ENCODE assay signal across 18 cellular contexts in genomic region chr1:151819951-151820623, GRCh38. TPM values are rescaled to one million over a fixed set of nuclear protein-coding genes. Genes with fewer than 3 reads are reported as not detected.
DNase-seq lines count a peak whose midpoint lies in the region; ATAC-seq and TF ChIP-seq lines count a peak whose summit lies in the region.
"Had no signal": no experiment of that assay in that cellular context is flagged by ENCODE, and none has a peak within 500 bp of the region (broad histone marks: within the 10 kb centered on the region; RNA-seq: fewer than 3 reads in every experiment).

No MANE protein-coding gene starts in this region.

- H3K4me2 ChIP-seq in DND-41 (ENCODE audit: insufficient read depth, low read length), result peak overlapping the region; percentile 59
- H3K4me2 ChIP-seq: hepatocyte, KMS-11 had no signal

- CTCF ChIA-PET in activated CD4-positive, alpha-beta memory T cell treated with anti-CD3 and anti-CD28 coated beads for 36 hours (lab: Charles Lee), result interaction anchor here (0.7 to 5.4 kb wide), 7 partner anchors 10 to 376 kb away, joined by 3 to 37 read pairs (median 4); partner anchors contain the start of genes C2CD4D and S100A11
- CTCF ChIA-PET in GM10248 (lab: Yijun Ruan, JAX), result interaction anchor here (2.5 kb wide), 1 partner anchor 17 kb away, joined by 13 read pairs; no protein-coding TSS in a partner anchor

- H4K20me1 ChIP-seq in DND-41 (ENCODE audit: insufficient read depth, low read length), result no peaks in the 10 kb centered on the region

- POLR2A ChIA-PET in activated CD4-positive, alpha-beta memory T cell treated with anti-CD3 and anti-CD28 coated beads for 36 hours (lab: Charles Lee), result interaction anchor here (1.0 to 3.3 kb wide), 6 partner anchors 9 to 57 kb away, joined by 4 to 19 read pairs (median 9); partner anchors contain the start of genes C2CD4D, MRPL9 and TDRKH
- POLR2A ChIA-PET in GM10248 (lab: Yijun Ruan, JAX), result no interaction called here

- no peak for DNase-seq in CD4-positive, CD25-positive, alpha-beta regulatory T cell
- DNase-seq in DND-41, result peak; percentile 77
- peak; percentile 77 for DNase-seq in activated CD4-positive, alpha-beta memory T cell treated with anti-CD3 and anti-CD28 coated beads for 36 hours
- DNase-seq in left lobe of liver (ENCODE audit: low spot score), result peak; percentile 86
- DNase-seq in GM10248 (ENCODE audit: extremely low spot score), result no peak
- no peak for DNase-seq in type B pancreatic cell (ENCODE audit: extremely low spot score, unreplicated experiment)
- DNase-seq: activated CD8-positive, alpha-beta memory T cell treated with anti-CD3 and anti-CD28 coated beads, Interleukin-2, amount 10 ng/mL, durations not matched to agents 7 days and 5 days; esophagus squamous epithelium; NCI-H748 treated with DMSO at 0.1 percent for 48 hours; sigmoid colon; T1000 had no signal

- intact Hi-C loops in activated CD4-positive, alpha-beta memory T cell treated with anti-CD3 and anti-CD28 coated beads for 36 hours (cut with micrococcal nuclease), result loop anchor here (1.0 kb wide), 1 partner anchor 28 kb away; no protein-coding TSS in a partner anchor

- H3K4me1 ChIP-seq in CD4-positive, CD25-positive, alpha-beta regulatory T cell (ENCODE audit: control insufficient read depth, insufficient read depth, low read length, poor library complexity, severe bottlenecking), result peaks cover 65% of the 10 kb centered on the region
- peaks cover 97% of the 10 kb centered on the region for H3K4me1 ChIP-seq in DND-41 (ENCODE audit: insufficient read depth, low read length)
- H3K4me1 ChIP-seq: sigmoid colon had no signal

- H3K9ac ChIP-seq in DND-41 (ENCODE audit: low read depth, low read length), result peak overlapping the region; percentile 46
- H3K9ac ChIP-seq: KMS-11 had no signal

- no peak overlapping the region for H3K4me3 ChIP-seq in CD4-positive, CD25-positive, alpha-beta regulatory T cell (ENCODE audit: low read depth, low read length)
- peak overlapping the region in 1 of 2 experiments; percentile 37; a peak in 2 of 4 replicates for H3K4me3 ChIP-seq in DND-41 (ENCODE audit: low read depth in 1 of 2, low read length in 2 of 2)
- H3K4me3 ChIP-seq: esophagus squamous epithelium, hepatocyte, sigmoid colon had no signal

- H3K36me3 Mint-ChIP-seq in CD4-positive, CD25-positive, alpha-beta regulatory T cell, result no peaks in the 10 kb centered on the region
- H3K36me3 Mint-ChIP-seq in activated CD4-positive, alpha-beta memory T cell treated with anti-CD3 and anti-CD28 coated beads for 36 hours, result no peaks in the 10 kb centered on the region
- H3K36me3 Mint-ChIP-seq in type B pancreatic cell, result no peaks in the 10 kb centered on the region
- H3K36me3 Mint-ChIP-seq: activated CD8-positive, alpha-beta memory T cell treated with anti-CD3 and anti-CD28 coated beads, Interleukin-2, amount 10 ng/mL, durations not matched to agents 7 days and 5 days had no signal

- no peaks in the 10 kb centered on the region for H3K27me3 Mint-ChIP-seq in CD4-positive, CD25-positive, alpha-beta regulatory T cell
- H3K27me3 Mint-ChIP-seq in activated CD4-positive, alpha-beta memory T cell treated with anti-CD3 and anti-CD28 coated beads for 36 hours, result no peaks in the 10 kb centered on the region
- peaks cover 25% of the 10 kb centered on the region for H3K27me3 Mint-ChIP-seq in type B pancreatic cell
- H3K27me3 Mint-ChIP-seq: activated CD8-positive, alpha-beta memory T cell treated with anti-CD3 and anti-CD28 coated beads, Interleukin-2, amount 10 ng/mL, durations not matched to agents 7 days and 5 days; stimulated activated naive CD8-positive, alpha-beta T cell treated with anti-CD3 and anti-CD28 coated beads, Interleukin-15, Interleukin-2, amounts not matched to agents 100 ng/mL and 50 ng/mL, for 24 hours had no signal

- H3K36me3 ChIP-seq in CD4-positive, CD25-positive, alpha-beta regulatory T cell (ENCODE audit: control insufficient read depth, insufficient read depth, low read length), result no peaks in the 10 kb centered on the region
- peaks cover 13% of the 10 kb centered on the region for H3K36me3 ChIP-seq in DND-41 (ENCODE audit: insufficient read depth, low read length)
- H3K36me3 ChIP-seq: sigmoid colon had no signal

- peak overlapping the region; percentile 37 for H3K27ac ChIP-seq in CD4-positive, CD25-positive, alpha-beta regulatory T cell (ENCODE audit: insufficient read depth, low read length, poor library complexity, severe bottlenecking)
- H3K27ac ChIP-seq in DND-41 (ENCODE audit: low read length), result peak overlapping the region; percentile 96
- H3K27ac ChIP-seq: esophagus squamous epithelium, hepatocyte, KMS-11, sigmoid colon had no signal

- no peaks in the 10 kb centered on the region for H3K9me3 ChIP-seq in CD4-positive, CD25-positive, alpha-beta regulatory T cell (ENCODE audit: control insufficient read depth in 2 of 2, low read length in 2 of 2)
- H3K9me3 ChIP-seq in DND-41 (ENCODE audit: insufficient read depth, low read length, severe bottlenecking), result no peaks in the 10 kb centered on the region
- H3K9me3 ChIP-seq: esophagus squamous epithelium, sigmoid colon had no signal

- H3K9me3 Mint-ChIP-seq in CD4-positive, CD25-positive, alpha-beta regulatory T cell, result no peaks in the 10 kb centered on the region
- H3K9me3 Mint-ChIP-seq in activated CD4-positive, alpha-beta memory T cell treated with anti-CD3 and anti-CD28 coated beads for 36 hours, result no peaks in the 10 kb centered on the region
- no peaks in the 10 kb centered on the region for H3K9me3 Mint-ChIP-seq in type B pancreatic cell
- H3K9me3 Mint-ChIP-seq: nephron; stimulated activated naive CD8-positive, alpha-beta T cell treated with anti-CD3 and anti-CD28 coated beads, Interleukin-15, Interleukin-2, amounts not matched to agents 100 ng/mL and 50 ng/mL, for 24 hours had no signal

- H3K4me3 Mint-ChIP-seq in CD4-positive, CD25-positive, alpha-beta regulatory T cell, result peak overlapping the region; percentile 15 to 66 (median 48)
- H3K4me3 Mint-ChIP-seq in activated CD4-positive, alpha-beta memory T cell treated with anti-CD3 and anti-CD28 coated beads for 36 hours, result peak overlapping the region; percentile 43
- no peak overlapping the region for H3K4me3 Mint-ChIP-seq in type B pancreatic cell
- H3K4me3 Mint-ChIP-seq: activated CD8-positive, alpha-beta memory T cell treated with anti-CD3 and anti-CD28 coated beads, Interleukin-2, amount 10 ng/mL, durations not matched to agents 7 days and 5 days; nephron; stimulated activated naive CD8-positive, alpha-beta T cell treated with anti-CD3 and anti-CD28 coated beads, Interleukin-15, Interleukin-2, amounts not matched to agents 100 ng/mL and 50 ng/mL, for 24 hours had no signal

- no peak for ATAC-seq in CD4-positive, CD25-positive, alpha-beta regulatory T cell (ENCODE audit: low read depth in 2 of 2)
- peak; percentile 47 for ATAC-seq in DND-41 (ENCODE audit: insufficient read depth, low read depth)
- peak; percentile 75 for ATAC-seq in left lobe of liver
- no peak for ATAC-seq in HG02798 (IDR thresholded peaks at IDR 0.05; ENCODE audit: poor library complexity, unreplicated experiment)
- ATAC-seq in GM21619 (IDR thresholded peaks at IDR 0.05; ENCODE audit: unreplicated experiment), result no peak

- peak overlapping the region; percentile 68 to 91 (median 83) for H3K27ac Mint-ChIP-seq in CD4-positive, CD25-positive, alpha-beta regulatory T cell
- H3K27ac Mint-ChIP-seq in activated CD4-positive, alpha-beta memory T cell treated with anti-CD3 and anti-CD28 coated beads for 36 hours, result peak overlapping the region; percentile 85
- no peak overlapping the region for H3K27ac Mint-ChIP-seq in type B pancreatic cell
- H3K27ac Mint-ChIP-seq: nephron had no signal

- no peaks in the 10 kb centered on the region for H3K27me3 ChIP-seq in CD4-positive, CD25-positive, alpha-beta regulatory T cell (ENCODE audit: control insufficient read depth, insufficient read depth, low read length)
- H3K27me3 ChIP-seq in DND-41 (ENCODE audit: insufficient read depth, low read length, poor library complexity), result no peaks in the 10 kb centered on the region
- H3K27me3 ChIP-seq: hepatocyte, sigmoid colon had no signal

- peaks cover 33% of the 10 kb centered on the region for H3K79me2 ChIP-seq in DND-41 (ENCODE audit: insufficient read depth, low read length)
- H3K79me2 ChIP-seq: hepatocyte had no signal

- no peak overlapping the region for H2AFZ ChIP-seq in DND-41 (ENCODE audit: low read depth, low read length)
- H2AFZ ChIP-seq: hepatocyte had no signal

- H3K4me1 Mint-ChIP-seq in CD4-positive, CD25-positive, alpha-beta regulatory T cell, result peaks cover 7 to 72% (median 47%) of the 10 kb centered on the region in 4 donors
- peaks cover 70% of the 10 kb centered on the region for H3K4me1 Mint-ChIP-seq in activated CD4-positive, alpha-beta memory T cell treated with anti-CD3 and anti-CD28 coated beads for 36 hours (ENCODE audit: low read depth)
- no peaks in the 10 kb centered on the region for H3K4me1 Mint-ChIP-seq in type B pancreatic cell (ENCODE audit: unreplicated experiment)

- TF ChIP-seq CTCF in DND-41 (IDR thresholded peaks at IDR 0.05; ENCODE audit: borderline replicate concordance, extremely low read depth, low read length, poor library complexity, severe bottlenecking), result no peak
- no peak for TF ChIP-seq CTCF in GM10248 (IDR thresholded peaks at IDR 0.05; ENCODE audit: control extremely low read depth, extremely low read depth, low read depth, missing control alignments)
- TF ChIP-seq CTCF in type B pancreatic cell (conservative IDR thresholded peaks at IDR 0.05), result no peak

RNA-seq across cellular contexts. Expression of gene RORC, which starts 11.5 kb away (rescaled TPM):
- 6.2 TPM for total RNA-seq in CD4-positive, CD25-positive, alpha-beta regulatory T cell
- 10 to 100 TPM; 10.6 to 16.7 (median 15.1) TPM for polyA plus RNA-seq in CD4-positive, CD25-positive, alpha-beta regulatory T cell
- total RNA-seq in activated CD4-positive, alpha-beta memory T cell treated with anti-CD3 and anti-CD28 coated beads for 36 hours, result 10 to 100 TPM in 1 of 2 experiments, 1 to 10 TPM in 1; 9.9 to 10.9 TPM
- total RNA-seq in left lobe of liver, result 32.1 TPM
- not detected in 2 replicates for total RNA-seq in type B pancreatic cell (ENCODE audit: low replicate concordance)

RNA-seq across cellular contexts. Expression of gene LINGO4, which starts 14.9 kb away (rescaled TPM):
- 0.22 TPM for total RNA-seq in CD4-positive, CD25-positive, alpha-beta regulatory T cell
- under 1 TPM in 2 of 4 donors, not detected in 2; 0.15 to 0.33 TPM for polyA plus RNA-seq in CD4-positive, CD25-positive, alpha-beta regulatory T cell
- total RNA-seq in activated CD4-positive, alpha-beta memory T cell treated with anti-CD3 and anti-CD28 coated beads for 36 hours, result under 1 TPM; 0.33 to 0.39 TPM
- total RNA-seq in left lobe of liver, result 0.15 TPM
- total RNA-seq in type B pancreatic cell (ENCODE audit: low replicate concordance), result not detected in 2 replicates
- total RNA-seq: hepatocyte had no signal
- polyA plus RNA-seq: hepatocyte had no signal

RNA-seq across cellular contexts. Expression of gene C2CD4D, which starts 19.5 kb away (rescaled TPM):
- total RNA-seq in CD4-positive, CD25-positive, alpha-beta regulatory T cell, result 0.94 TPM
- polyA plus RNA-seq in CD4-positive, CD25-positive, alpha-beta regulatory T cell, result 1 to 10 TPM; 1.3 to 4.0 (median 2.8) TPM
- total RNA-seq in activated CD4-positive, alpha-beta memory T cell treated with anti-CD3 and anti-CD28 coated beads for 36 hours, result 1 to 10 TPM; 3.3 to 3.9 TPM
- total RNA-seq in left lobe of liver, result not detected
- 0.43 and 0.45 TPM in 2 replicates for total RNA-seq in type B pancreatic cell (ENCODE audit: low replicate concordance)
- total RNA-seq: hepatocyte, sigmoid colon had no signal

RNA-seq across cellular contexts. Expression of gene TDRKH, which starts 29.8 kb away (rescaled TPM):
- total RNA-seq in CD4-positive, CD25-positive, alpha-beta regulatory T cell, result 12.6 TPM
- polyA plus RNA-seq in CD4-positive, CD25-positive, alpha-beta regulatory T cell, result 10 to 100 TPM in 3 of 4 donors, 1 to 10 TPM in 1; 9.5 to 18.0 (median 14.3) TPM
- 10 to 100 TPM; 30.6 to 32.4 TPM for total RNA-seq in activated CD4-positive, alpha-beta memory T cell treated with anti-CD3 and anti-CD28 coated beads for 36 hours
- total RNA-seq in left lobe of liver (2.2 TPM), type B pancreatic cell (ENCODE audit: low replicate concordance) (8.9 and 10.0 TPM in 2 replicates)

RNA-seq across cellular contexts. Expression of gene THEM5, which starts 33.4 kb away (rescaled TPM):
- total RNA-seq in CD4-positive, CD25-positive, alpha-beta regulatory T cell, result not detected
- polyA plus RNA-seq in CD4-positive, CD25-positive, alpha-beta regulatory T cell, result under 1 TPM in 1 of 4 donors, not detected in 3; 0.25 TPM
- not detected for total RNA-seq in activated CD4-positive, alpha-beta memory T cell treated with anti-CD3 and anti-CD28 coated beads for 36 hours
- not detected for total RNA-seq in left lobe of liver
- total RNA-seq in type B pancreatic cell (ENCODE audit: low replicate concordance), result not detected in 2 replicates
- total RNA-seq: activated CD8-positive, alpha-beta memory T cell treated with anti-CD3 and anti-CD28 coated beads, Interleukin-2, amount 10 ng/mL, durations not matched to agents 7 days and 5 days; hepatocyte; sigmoid colon had no signal
- polyA plus RNA-seq: adipose tissue, sigmoid colon had no signal

Comparison
In these comparisons a context has a peak if more than half of its experiments do, and no peak if none do; other contexts are left out.
1. ATAC-seq: peak in DND-41 (single experiment) and left lobe of liver (single experiment); none in CD4-positive, CD25-positive, alpha-beta regulatory T cell (0 of 2), HG02798 (single experiment) and GM21619 (single experiment).
2. DNase-seq: peak in DND-41 (single experiment), activated CD4-positive, alpha-beta memory T cell treated with anti-CD3 and anti-CD28 coated beads for 36 hours (single experiment) and left lobe of liver (single experiment); none in CD4-positive, CD25-positive, alpha-beta regulatory T cell (0 of 3), GM10248 (single experiment) and type B pancreatic cell (single experiment).